Comparison of ENCODE assay signal across 2 cellular contexts in the genomic region with DNA sequence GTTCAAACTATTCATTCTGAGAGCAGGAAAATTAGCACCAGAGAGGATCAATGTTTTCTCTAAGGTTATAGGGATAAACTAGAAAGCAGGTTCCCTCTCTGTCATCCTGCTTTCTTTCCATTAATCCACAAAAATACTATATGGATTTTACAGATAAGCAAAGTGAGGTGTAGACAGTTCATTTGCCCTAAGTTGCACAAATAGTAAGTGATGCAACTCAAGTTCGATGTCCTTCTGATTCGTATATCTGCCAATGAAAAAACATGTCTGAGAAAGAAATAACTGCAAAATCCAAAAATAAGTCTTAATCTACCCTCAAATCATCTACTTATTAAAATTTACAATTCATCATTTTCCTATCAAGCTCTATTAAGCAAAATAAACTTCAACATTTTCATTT.
TF ChIP-seq lines count a peak whose summit lies in the region.

No MANE protein-coding gene starts in this region.

TF ChIP-seq in liver, 16 proteins besides CTCF, POLR2A, EP300 and RAD21 (continued from another document):
- TF ChIP-seq, protein P1, sequence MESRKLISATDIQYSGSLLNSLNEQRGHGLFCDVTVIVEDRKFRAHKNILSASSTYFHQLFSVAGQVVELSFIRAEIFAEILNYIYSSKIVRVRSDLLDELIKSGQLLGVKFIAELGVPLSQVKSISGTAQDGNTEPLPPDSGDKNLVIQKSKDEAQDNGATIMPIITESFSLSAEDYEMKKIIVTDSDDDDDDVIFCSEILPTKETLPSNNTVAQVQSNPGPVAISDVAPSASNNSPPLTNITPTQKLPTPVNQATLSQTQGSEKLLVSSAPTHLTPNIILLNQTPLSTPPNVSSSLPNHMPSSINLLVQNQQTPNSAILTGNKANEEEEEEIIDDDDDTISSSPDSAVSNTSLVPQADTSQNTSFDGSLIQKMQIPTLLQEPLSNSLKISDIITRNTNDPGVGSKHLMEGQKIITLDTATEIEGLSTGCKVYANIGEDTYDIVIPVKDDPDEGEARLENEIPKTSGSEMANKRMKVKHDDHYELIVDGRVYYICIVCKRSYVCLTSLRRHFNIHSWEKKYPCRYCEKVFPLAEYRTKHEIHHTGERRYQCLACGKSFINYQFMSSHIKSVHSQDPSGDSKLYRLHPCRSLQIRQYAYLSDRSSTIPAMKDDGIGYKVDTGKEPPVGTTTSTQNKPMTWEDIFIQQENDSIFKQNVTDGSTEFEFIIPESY (IDR thresholded peaks at IDR 0.05): no peak
- peak; percentile 20 for TF ChIP-seq YY1 (IDR thresholded peaks at IDR 0.05)
- no peak for TF ChIP-seq SP1 (IDR thresholded peaks at IDR 0.05)
- peak in 1 of 2 donors; percentile 33 for TF ChIP-seq RXRA (IDR thresholded peaks at IDR 0.05)

TF ChIP-seq in HepG2, 621 proteins besides CTCF, POLR2A, EP300 and RAD21 (continued from another document):
- TF ChIP-seq, protein P2, sequence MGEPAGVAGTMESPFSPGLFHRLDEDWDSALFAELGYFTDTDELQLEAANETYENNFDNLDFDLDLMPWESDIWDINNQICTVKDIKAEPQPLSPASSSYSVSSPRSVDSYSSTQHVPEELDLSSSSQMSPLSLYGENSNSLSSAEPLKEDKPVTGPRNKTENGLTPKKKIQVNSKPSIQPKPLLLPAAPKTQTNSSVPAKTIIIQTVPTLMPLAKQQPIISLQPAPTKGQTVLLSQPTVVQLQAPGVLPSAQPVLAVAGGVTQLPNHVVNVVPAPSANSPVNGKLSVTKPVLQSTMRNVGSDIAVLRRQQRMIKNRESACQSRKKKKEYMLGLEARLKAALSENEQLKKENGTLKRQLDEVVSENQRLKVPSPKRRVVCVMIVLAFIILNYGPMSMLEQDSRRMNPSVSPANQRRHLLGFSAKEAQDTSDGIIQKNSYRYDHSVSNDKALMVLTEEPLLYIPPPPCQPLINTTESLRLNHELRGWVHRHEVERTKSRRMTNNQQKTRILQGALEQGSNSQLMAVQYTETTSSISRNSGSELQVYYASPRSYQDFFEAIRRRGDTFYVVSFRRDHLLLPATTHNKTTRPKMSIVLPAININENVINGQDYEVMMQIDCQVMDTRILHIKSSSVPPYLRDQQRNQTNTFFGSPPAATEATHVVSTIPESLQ (CRISPR knock-in tag; conservative IDR thresholded peaks at IDR 0.05): no peak
- TF ChIP-seq EEA1 (CRISPR knock-in tag; IDR thresholded peaks at IDR 0.05; ENCODE audit: borderline replicate concordance): no peak
- TF ChIP-seq TERF1 (CRISPR knock-in tag; IDR thresholded peaks at IDR 0.05): no peak
- TF ChIP-seq SIN3B (IDR thresholded peaks at IDR 0.05; ENCODE audit: low read length): no peak
- no peak for TF ChIP-seq REL (CRISPR knock-in tag; conservative IDR thresholded peaks at IDR 0.05)
- no peak for TF ChIP-seq ZNF432 (CRISPR knock-in tag; IDR thresholded peaks at IDR 0.05; ENCODE audit: borderline replicate concordance)
- no peak for TF ChIP-seq ZC3H13 (CRISPR knock-in tag; IDR thresholded peaks at IDR 0.05)
- TF ChIP-seq TCF7 (IDR thresholded peaks at IDR 0.05; ENCODE audit: low read depth): no peak
- no peak for TF ChIP-seq TCF7L2 (IDR thresholded peaks at IDR 0.05; ENCODE audit: low read depth, low read length)
- no peak for TF ChIP-seq HNRNPUL1 (IDR thresholded peaks at IDR 0.05; ENCODE audit: low read depth, low read length)
